In the genomic region with DNA sequence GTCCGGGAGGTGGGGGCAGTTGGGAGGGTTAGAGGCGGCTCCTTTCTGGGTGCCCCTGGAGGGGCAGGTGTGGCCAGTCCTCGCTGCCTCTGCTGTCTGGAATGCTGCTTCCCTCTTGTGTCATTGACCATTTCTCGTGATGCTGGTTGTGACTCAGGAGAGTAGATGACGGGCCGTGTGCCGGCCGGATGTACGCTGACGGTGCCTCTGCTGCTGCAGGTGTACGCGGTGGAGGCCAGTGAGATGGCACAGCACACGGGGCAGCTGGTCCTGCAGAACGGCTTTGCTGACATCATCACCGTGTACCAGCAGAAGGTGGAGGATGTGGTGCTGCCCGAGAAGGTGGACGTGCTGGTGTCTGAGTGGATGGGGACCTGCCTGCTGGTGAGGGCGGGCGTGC, we compare ENCODE assay signal across 1 cellular context.
TF ChIP-seq lines count a peak whose summit lies in the region.

No MANE protein-coding gene starts in this region.

TF ChIP-seq in K562, 482 proteins besides CTCF, POLR2A, EP300 and RAD21:
- 0 out of 2 replicates have a peak, but pooled peaks have one; percentile 28 for TF ChIP-seq POLR2G (IDR thresholded peaks at IDR 0.05; ENCODE audit: low read depth, low read length)
- no peak for TF ChIP-seq KAT8 (IDR thresholded peaks at IDR 0.05; ENCODE audit: low read depth)
